Comparison of ENCODE assay signal across 11 cellular contexts in genomic region chr11:128334311-128335044, GRCh38.
A peak's percentile ranks its signal among the peaks of the same experiment; 100 is the strongest.
DNase-seq lines count a peak whose midpoint lies in the region; ATAC-seq and TF ChIP-seq lines count a peak whose summit lies in the region.
"Had no signal": no experiment of that assay in that cellular context is flagged by ENCODE, and none has a peak within 500 bp of the region (broad histone marks: within the 10 kb centered on the region; RNA-seq: fewer than 3 reads in every experiment).

No MANE protein-coding gene starts in this region.

- DNase-seq in SJSA1 (ENCODE audit: low read depth in 1 of 2, low spot score in 2 of 2) (peak; percentile 77 to 82), fibroblast of pulmonary artery (ENCODE audit: low read depth) (peak; percentile 83), mucosa of gallbladder (ENCODE audit: low spot score) (peak; percentile 25), NCI-H1417 treated with DMSO at 0.1 percent for 48 hours (lab: John Stamatoyannopoulos, UW) (no peak), AG20443 (ENCODE audit: low spot score) (no peak)
- DNase-seq: CD8-positive, alpha-beta T cell; Kasumi-1; naive B cell had no signal

- H3K9ac ChIP-seq in subcutaneous abdominal adipose tissue (ENCODE audit: low read length in 5 of 5): peak overlapping the region in 1 of 5 donors; percentile 45

- TF ChIP-seq CTCF in fibroblast of pulmonary artery (IDR thresholded peaks at IDR 0.05; ENCODE audit: low read length, missing control alignments): no peak

- H3K36me3 ChIP-seq in SJSA1 (no peaks in the 10 kb centered on the region), subcutaneous abdominal adipose tissue (ENCODE audit: control insufficient read depth in 5 of 5, insufficient read depth in 5 of 5, low read length in 5 of 5) (no peaks in the 10 kb centered on the region)

- H3K4me1 ChIP-seq in SJSA1 (replicated peaks) (peaks cover 24% of the 10 kb centered on the region), subcutaneous abdominal adipose tissue (ENCODE audit: control insufficient read depth in 5 of 5, insufficient read depth in 5 of 5, low read length in 5 of 5) (peaks cover 0 to 50% (median 6%) of the 10 kb centered on the region in 5 donors)

- H3K4me3 ChIP-seq in SJSA1: no peak overlapping the region
- no peak overlapping the region for H3K4me3 ChIP-seq in fibroblast of pulmonary artery (replicated peaks; ENCODE audit: low read depth, low read length)
- H3K4me3 ChIP-seq in subcutaneous abdominal adipose tissue (ENCODE audit: low read depth in 1 of 5, low read length in 5 of 5): no peak overlapping the region

- H3K27ac ChIP-seq in SJSA1: peak overlapping the region; percentile 43
- H3K27ac ChIP-seq in subcutaneous abdominal adipose tissue (ENCODE audit: low read depth, low read length): peak overlapping the region; percentile 68

- no peak for ATAC-seq in HG02884 (IDR thresholded peaks at IDR 0.05; ENCODE audit: unreplicated experiment)
- ATAC-seq: CD8-positive, alpha-beta T cell; stimulated activated memory B cell treated with anti-CD40 and anti-IgM and Interleukin-4, amounts not matched to agents 10 μg/mL and 1 μg/mL and 100 μg/mL, for 72 hours had no signal

- H3K27me3 ChIP-seq in SJSA1 (replicated peaks): no peaks in the 10 kb centered on the region
- no peaks in the 10 kb centered on the region for H3K27me3 ChIP-seq in subcutaneous abdominal adipose tissue (ENCODE audit: control insufficient read depth in 5 of 5, insufficient read depth in 4 of 5, low read length in 5 of 5)

- no peaks in the 10 kb centered on the region for H3K9me3 ChIP-seq in SJSA1 (replicated peaks)
- H3K9me3 ChIP-seq in subcutaneous abdominal adipose tissue (ENCODE audit: control insufficient read depth in 5 of 5, low read length in 5 of 5): no peaks in the 10 kb centered on the region

Comparison
In these comparisons a context has a peak if more than half of its experiments do, and no peak if none do; other contexts are left out.
1. DNase-seq: peak in SJSA1 (2 of 2), fibroblast of pulmonary artery (single experiment) and mucosa of gallbladder (single experiment); none in NCI-H1417 treated with DMSO at 0.1 percent for 48 hours (single experiment) and AG20443 (single experiment).